In genomic region chr15:66935121-66935520, GRCh38 we compare ENCODE assay signal across 1 cellular context.
TF ChIP-seq lines count a peak whose summit lies in the region.

No MANE protein-coding gene starts in this region.

TF ChIP-seq in IMR-90, 13 proteins besides CTCF, POLR2A, EP300 and RAD21 (continued from another document):
- TF ChIP-seq RFX5 (IDR thresholded peaks at IDR 0.05; ENCODE audit: low read depth, low read length) (no peak), FOS (IDR thresholded peaks at IDR 0.05; ENCODE audit: low read depth, low read length) (no peak), NFE2L2 (IDR thresholded peaks at IDR 0.05; ENCODE audit: low read depth, low read length) (no peak), RCOR1 (IDR thresholded peaks at IDR 0.05; ENCODE audit: insufficient replicate concordance, low read length) (no peak), SMC3 (IDR thresholded peaks at IDR 0.05; ENCODE audit: low read depth, low read length) (no peak), MAFK (IDR thresholded peaks at IDR 0.05; ENCODE audit: low read depth, low read length) (no peak), MXI1 (IDR thresholded peaks at IDR 0.05; ENCODE audit: borderline replicate concordance, low read depth, low read length) (no peak)
- TF ChIP-seq, protein P1, sequence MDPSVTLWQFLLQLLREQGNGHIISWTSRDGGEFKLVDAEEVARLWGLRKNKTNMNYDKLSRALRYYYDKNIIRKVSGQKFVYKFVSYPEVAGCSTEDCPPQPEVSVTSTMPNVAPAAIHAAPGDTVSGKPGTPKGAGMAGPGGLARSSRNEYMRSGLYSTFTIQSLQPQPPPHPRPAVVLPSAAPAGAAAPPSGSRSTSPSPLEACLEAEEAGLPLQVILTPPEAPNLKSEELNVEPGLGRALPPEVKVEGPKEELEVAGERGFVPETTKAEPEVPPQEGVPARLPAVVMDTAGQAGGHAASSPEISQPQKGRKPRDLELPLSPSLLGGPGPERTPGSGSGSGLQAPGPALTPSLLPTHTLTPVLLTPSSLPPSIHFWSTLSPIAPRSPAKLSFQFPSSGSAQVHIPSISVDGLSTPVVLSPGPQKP (IDR thresholded peaks at IDR 0.05; ENCODE audit: borderline replicate concordance, low read depth, low read length): no peak
TF ChIP-seq in IMR-90: peak in this region for 0.
